ENCODE assay signal across 1 cellular context in the genomic region with DNA sequence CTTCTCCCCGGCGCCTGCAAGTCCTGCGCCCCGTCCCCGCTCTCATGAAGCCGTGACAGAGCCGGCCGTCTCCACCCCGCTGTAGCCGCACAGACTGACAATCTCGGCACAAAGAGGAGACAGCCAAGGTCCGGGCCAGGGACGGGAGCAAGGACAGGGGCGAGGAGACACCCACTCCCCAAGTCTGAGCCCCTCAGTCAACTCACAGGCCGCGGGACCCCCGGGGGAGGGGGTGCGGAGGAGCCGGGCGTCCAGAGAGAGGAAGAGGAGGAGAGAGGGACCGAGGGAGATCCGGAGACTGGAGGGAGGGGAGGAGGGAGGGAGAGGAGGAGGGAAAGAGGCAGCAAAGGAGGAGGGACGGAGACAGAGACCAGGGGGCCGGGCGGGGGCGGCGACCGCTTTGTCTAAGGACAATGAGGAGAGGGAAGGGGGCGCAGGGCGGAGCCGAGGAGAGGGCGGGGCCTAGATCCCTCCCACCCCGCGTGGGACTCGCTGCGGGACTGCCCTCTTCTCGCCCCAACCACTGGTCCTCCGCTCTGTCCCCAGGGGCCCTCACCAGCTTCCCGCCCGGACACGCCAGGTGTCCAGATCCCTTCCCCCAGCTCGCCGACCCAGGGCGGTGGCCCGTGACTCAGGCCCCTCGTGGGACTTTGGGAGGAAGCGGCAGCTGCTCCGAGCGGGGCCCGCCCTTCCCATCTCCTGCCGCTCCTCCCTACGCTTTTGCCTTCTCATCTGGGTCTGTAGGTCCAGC.
TF ChIP-seq lines count a peak whose summit lies in the region.

No MANE protein-coding gene starts in this region.

TF ChIP-seq in Ishikawa, 13 proteins besides CTCF, POLR2A, EP300 and RAD21 (continued from another document):
- TF ChIP-seq, protein P1, sequence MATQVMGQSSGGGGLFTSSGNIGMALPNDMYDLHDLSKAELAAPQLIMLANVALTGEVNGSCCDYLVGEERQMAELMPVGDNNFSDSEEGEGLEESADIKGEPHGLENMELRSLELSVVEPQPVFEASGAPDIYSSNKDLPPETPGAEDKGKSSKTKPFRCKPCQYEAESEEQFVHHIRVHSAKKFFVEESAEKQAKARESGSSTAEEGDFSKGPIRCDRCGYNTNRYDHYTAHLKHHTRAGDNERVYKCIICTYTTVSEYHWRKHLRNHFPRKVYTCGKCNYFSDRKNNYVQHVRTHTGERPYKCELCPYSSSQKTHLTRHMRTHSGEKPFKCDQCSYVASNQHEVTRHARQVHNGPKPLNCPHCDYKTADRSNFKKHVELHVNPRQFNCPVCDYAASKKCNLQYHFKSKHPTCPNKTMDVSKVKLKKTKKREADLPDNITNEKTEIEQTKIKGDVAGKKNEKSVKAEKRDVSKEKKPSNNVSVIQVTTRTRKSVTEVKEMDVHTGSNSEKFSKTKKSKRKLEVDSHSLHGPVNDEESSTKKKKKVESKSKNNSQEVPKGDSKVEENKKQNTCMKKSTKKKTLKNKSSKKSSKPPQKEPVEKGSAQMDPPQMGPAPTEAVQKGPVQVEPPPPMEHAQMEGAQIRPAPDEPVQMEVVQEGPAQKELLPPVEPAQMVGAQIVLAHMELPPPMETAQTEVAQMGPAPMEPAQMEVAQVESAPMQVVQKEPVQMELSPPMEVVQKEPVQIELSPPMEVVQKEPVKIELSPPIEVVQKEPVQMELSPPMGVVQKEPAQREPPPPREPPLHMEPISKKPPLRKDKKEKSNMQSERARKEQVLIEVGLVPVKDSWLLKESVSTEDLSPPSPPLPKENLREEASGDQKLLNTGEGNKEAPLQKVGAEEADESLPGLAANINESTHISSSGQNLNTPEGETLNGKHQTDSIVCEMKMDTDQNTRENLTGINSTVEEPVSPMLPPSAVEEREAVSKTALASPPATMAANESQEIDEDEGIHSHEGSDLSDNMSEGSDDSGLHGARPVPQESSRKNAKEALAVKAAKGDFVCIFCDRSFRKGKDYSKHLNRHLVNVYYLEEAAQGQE (IDR thresholded peaks at IDR 0.05; ENCODE audit: low read depth) = no peak
